ENCODE assay signal across 8 cellular contexts in the genomic region with DNA sequence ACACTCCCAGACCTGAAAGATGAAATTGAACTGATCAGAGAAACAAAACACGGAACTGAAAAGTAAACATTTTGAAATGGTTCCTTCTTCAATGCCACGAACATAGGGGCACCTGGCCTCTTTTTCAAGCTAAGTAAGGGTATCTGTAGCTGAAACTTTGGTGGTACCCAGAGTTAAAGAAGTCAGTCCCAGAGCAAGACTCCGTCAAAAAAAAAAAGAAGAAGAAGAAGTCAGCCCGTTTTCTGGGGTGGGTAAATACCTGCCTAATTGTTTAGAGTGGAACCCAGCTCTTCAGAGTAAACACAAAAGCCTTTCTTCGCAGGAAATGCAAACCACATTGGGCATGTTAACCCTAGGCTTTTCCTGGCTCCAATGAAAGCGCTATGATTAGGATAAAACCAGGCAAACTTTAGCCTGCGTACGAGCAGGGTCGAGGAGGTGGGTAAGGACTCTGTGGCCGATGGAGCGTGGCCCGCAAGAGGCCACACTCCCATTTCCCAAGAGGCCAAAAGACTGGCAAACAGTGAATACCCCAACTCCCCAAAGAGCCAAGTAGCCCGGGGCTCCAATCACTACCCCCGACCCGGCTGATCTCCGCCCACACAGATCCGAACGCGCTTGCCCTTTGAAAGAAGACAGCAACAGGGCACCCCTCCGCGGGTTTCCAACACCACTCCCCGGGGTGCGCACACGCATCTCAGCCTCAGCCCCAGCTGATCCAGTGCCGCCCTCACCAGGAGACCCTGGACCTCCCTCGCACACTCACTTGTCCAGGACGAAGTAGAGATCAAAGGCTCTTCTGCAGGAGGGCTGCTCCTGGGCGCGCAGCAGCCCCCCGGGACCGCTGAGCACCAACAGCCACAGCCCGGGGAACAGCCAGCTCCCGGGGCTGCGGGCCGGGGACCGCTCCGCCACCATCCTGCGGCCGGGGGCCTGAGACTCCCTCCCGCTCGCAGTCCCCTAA. TPM values are rescaled to one million over a fixed set of nuclear protein-coding genes. Genes with fewer than 3 reads are reported as not detected.
A peak's percentile ranks its signal among the peaks of the same experiment; 100 is the strongest.
DNase-seq lines count a peak whose midpoint lies in the region; ATAC-seq lines count a peak whose summit lies in the region.

No MANE protein-coding gene starts in this region.

- peaks cover 17 to 42% of the 10 kb centered on the region in 2 donors for H3K36me3 Mint-ChIP-seq in CD4-positive, alpha-beta memory T cell

- peaks cover 0 to 2% (median 0%) of the 10 kb centered on the region in 8 donors for H3K9me3 Mint-ChIP-seq in CD4-positive, alpha-beta memory T cell

- peaks cover 81% of the 10 kb centered on the region for H3K4me1 ChIP-seq in CD4-positive, alpha-beta memory T cell (ENCODE audit: insufficient read depth, low read length)
- no peaks in the 10 kb centered on the region for H3K4me1 ChIP-seq in iPS DF 6.9 (ENCODE audit: control insufficient read depth, insufficient read depth, low read length)

- no peaks in the 10 kb centered on the region for H3K27me3 ChIP-seq in CD4-positive, alpha-beta memory T cell (ENCODE audit: insufficient read depth, low read length)
- H3K27me3 ChIP-seq in iPS DF 6.9 (ENCODE audit: control insufficient read depth, insufficient read depth, low read length): no peaks in the 10 kb centered on the region

- peak overlapping the region; percentile 68 to 75 for H3K4me3 ChIP-seq in CD4-positive, alpha-beta memory T cell (ENCODE audit: low read length in 2 of 2)
- H3K4me3 ChIP-seq in iPS DF 6.9 (ENCODE audit: low read length) (peak overlapping the region; percentile 88), skin epidermis (peak overlapping the region; percentile 64 to 93 (median 80))

- H3K4me3 Mint-ChIP-seq in CD4-positive, alpha-beta memory T cell: peak overlapping the region; percentile 97 to 99 (median 98)

- DNase-seq in CD4-positive, alpha-beta memory T cell: peak; percentile 54 to 80 (median 64)
- DNase-seq in SW480 (ENCODE audit: low spot score): peak; percentile 9
- peak; percentile 53 for DNase-seq in amniotic epithelial cell (ENCODE audit: low read depth)
- DNase-seq in iPS DF 6.9 (ENCODE audit: low read depth, low spot score): no peak
- no peak for DNase-seq in COLO829 (ENCODE audit: low spot score)

- peaks cover 49 to 89% (median 61%) of the 10 kb centered on the region in 4 donors for H3K4me1 Mint-ChIP-seq in CD4-positive, alpha-beta memory T cell

- H3K9me3 ChIP-seq in CD4-positive, alpha-beta memory T cell (ENCODE audit: control insufficient read depth in 1 of 2, low read length in 2 of 2): no peaks in the 10 kb centered on the region
- H3K9me3 ChIP-seq in iPS DF 6.9 (ENCODE audit: control insufficient read depth, insufficient read depth, low read length): no peaks in the 10 kb centered on the region

- intact Hi-C loops in CD4-positive, alpha-beta memory T cell (cut with micrococcal nuclease): loop anchor here (1.0 to 2.0 kb wide), 3 partner anchors 9 to 153 kb away; no protein-coding TSS in a partner anchor

- peaks cover 7% of the 10 kb centered on the region for H3K36me3 ChIP-seq in CD4-positive, alpha-beta memory T cell (ENCODE audit: insufficient read depth, low read length)
- no peaks in the 10 kb centered on the region for H3K36me3 ChIP-seq in iPS DF 6.9 (ENCODE audit: control insufficient read depth, insufficient read depth, low read length)

- H3K27ac Mint-ChIP-seq in CD4-positive, alpha-beta memory T cell: peak overlapping the region; percentile 90 to 99 (median 98)

- CTCF ChIA-PET in CD4-positive, alpha-beta memory T cell (lab: Charles Lee; ENCODE audit: partially characterized antibody): interaction anchor here (0.8 to 3.6 kb wide), 11 partner anchors 9 to 155 kb away, joined by 3 to 24 read pairs (median 5); no protein-coding TSS in a partner anchor

- H3K27me3 Mint-ChIP-seq in CD4-positive, alpha-beta memory T cell: no peaks in the 10 kb centered on the region

- POLR2A ChIA-PET in CD4-positive, alpha-beta memory T cell (lab: Charles Lee; ENCODE audit: partially characterized antibody): interaction anchor here (0.9 to 5.4 kb wide), 18 partner anchors 8 to 131 kb away, joined by 3 to 60 read pairs (median 10); a partner anchor contains a TSS

- H3K27ac ChIP-seq in CD4-positive, alpha-beta memory T cell (ENCODE audit: low read depth, low read length): peak overlapping the region; percentile 86
- H3K27ac ChIP-seq in iPS DF 6.9 (ENCODE audit: low read length) (no peak overlapping the region), skin epidermis (peak overlapping the region; percentile 43 to 98 (median 91))

- ATAC-seq in GM19468 (IDR thresholded peaks at IDR 0.05; ENCODE audit: extremely low read depth, unreplicated experiment): peak; percentile 32
- peak; percentile 13 for ATAC-seq in HG03571 (IDR thresholded peaks at IDR 0.05; ENCODE audit: unreplicated experiment)

- WGBS in iPS DF 6.9 (ENCODE audit: insufficient coverage, insufficient read length): no CpG with 5 or more reads among the region's 41 CpGs

RNA-seq across cellular contexts. Expression of a gene that starts 1.1 kb away (rescaled TPM):
- total RNA-seq in CD4-positive, alpha-beta memory T cell: 10 to 100 TPM; 90.1 to 91.6 TPM
- polyA plus RNA-seq in CD4-positive, alpha-beta memory T cell: 10 to 100 TPM; 88.1 to 91.2 TPM

Comparison
In these comparisons a context has a peak if more than half of its experiments do, and no peak if none do; other contexts are left out.
1. DNase-seq: peak in CD4-positive, alpha-beta memory T cell (5 of 5), SW480 (single experiment) and amniotic epithelial cell (single experiment); none in iPS DF 6.9 (single experiment) and COLO829 (single experiment).
2. Peak in every context shown above with its lines, with median percentiles within 50 percentile points of each other: H3K4me3 ChIP-seq.